Comparison of ENCODE assay signal across 19 cellular contexts in genomic region chr13:109301711-109302110, GRCh38.
"Had no signal": no experiment of that assay in that cellular context is flagged by ENCODE, and none has a peak within 500 bp of the region (broad histone marks: within the 10 kb centered on the region; RNA-seq: fewer than 3 reads in every experiment).

No MANE protein-coding gene starts in this region.

- H3K27me3 ChIP-seq: body of pancreas, cardiac muscle cell, transverse colon, uterus had no signal

- H3K4me3 Mint-ChIP-seq: activated CD4-positive, alpha-beta memory T cell treated with anti-CD3 and anti-CD28 coated beads, Interleukin-2, amount 10 ng/mL, durations not matched to agents 7 days and 5 days; activated CD4-positive, alpha-beta T cell treated with anti-CD3 and anti-CD28 coated beads, Interleukin-2, amount 10 ng/mL, durations not matched to agents 24 days and 14 days; activated naive CD4-positive, alpha-beta T cell treated with anti-CD3 and anti-CD28 coated beads, Interleukin-2, amount 50 U/mL, for 24 hours; natural killer cell; stimulated activated effector memory CD8-positive, alpha-beta T cell treated with anti-CD3 and anti-CD28 coated beads, Interleukin-12 subunit alpha, Interleukin-12 subunit beta, amount 100 ng/mL, for 72 hours had no signal

- H3K9me3 ChIP-seq: body of pancreas, left ventricle myocardium inferior, transverse colon, uterus had no signal

- H3K27me3 Mint-ChIP-seq: activated CD4-positive, alpha-beta memory T cell treated with anti-CD3 and anti-CD28 coated beads, Interleukin-2, amount 10 ng/mL, durations not matched to agents 7 days and 5 days; activated CD4-positive, alpha-beta T cell treated with anti-CD3 and anti-CD28 coated beads, Interleukin-2, amount 10 ng/mL, durations not matched to agents 24 days and 14 days had no signal

- H3K9me3 Mint-ChIP-seq: activated CD4-positive, alpha-beta memory T cell treated with anti-CD3 and anti-CD28 coated beads, Interleukin-2, amount 10 ng/mL, durations not matched to agents 7 days and 5 days; activated CD4-positive, alpha-beta T cell treated with anti-CD3 and anti-CD28 coated beads, Interleukin-2, amount 10 ng/mL, durations not matched to agents 24 days and 14 days; activated naive CD4-positive, alpha-beta T cell treated with anti-CD3 and anti-CD28 coated beads, Interleukin-2, amount 50 U/mL, for 24 hours; natural killer cell; stimulated activated effector memory CD8-positive, alpha-beta T cell treated with anti-CD3 and anti-CD28 coated beads, Interleukin-12 subunit alpha, Interleukin-12 subunit beta, amount 100 ng/mL, for 72 hours had no signal

- ATAC-seq: body of pancreas; esophagus mucosa; natural killer cell; sciatic nerve; stimulated activated effector memory CD8-positive, alpha-beta T cell treated with anti-CD3 and anti-CD28 coated beads, Interleukin-12 subunit alpha, Interleukin-12 subunit beta, amount 100 ng/mL, for 72 hours had no signal

- H3K4me3 ChIP-seq: body of pancreas, cardiac muscle cell, left ventricle myocardium inferior, transverse colon, uterus had no signal

- DNase-seq: activated CD4-positive, alpha-beta memory T cell treated with anti-CD3 and anti-CD28 coated beads, Interleukin-2, amount 10 ng/mL, durations not matched to agents 7 days and 5 days; activated CD4-positive, alpha-beta T cell treated with anti-CD3 and anti-CD28 coated beads, Interleukin-2, amount 10 ng/mL, durations not matched to agents 24 days and 14 days; activated gamma-delta T cell; body of pancreas; dermis blood vessel endothelial cell; effector CD8-positive, alpha-beta T cell; hypothalamus; left ventricle myocardium inferior; midbrain; natural killer cell; small intestine; stimulated activated CD4-positive, alpha-beta T cell treated with anti-CD3 and anti-CD28 coated beads, Interleukin-2, amount 100 ng/mL, for 24 hours; transverse colon; uterus had no signal

- H3K4me1 Mint-ChIP-seq: activated CD4-positive, alpha-beta memory T cell treated with anti-CD3 and anti-CD28 coated beads, Interleukin-2, amount 10 ng/mL, durations not matched to agents 7 days and 5 days; activated CD4-positive, alpha-beta T cell treated with anti-CD3 and anti-CD28 coated beads, Interleukin-2, amount 10 ng/mL, durations not matched to agents 24 days and 14 days; activated naive CD4-positive, alpha-beta T cell treated with anti-CD3 and anti-CD28 coated beads, Interleukin-2, amount 50 U/mL, for 24 hours; natural killer cell; stimulated activated effector memory CD8-positive, alpha-beta T cell treated with anti-CD3 and anti-CD28 coated beads, Interleukin-12 subunit alpha, Interleukin-12 subunit beta, amount 100 ng/mL, for 72 hours had no signal

- H3K36me3 Mint-ChIP-seq: activated naive CD4-positive, alpha-beta T cell treated with anti-CD3 and anti-CD28 coated beads, Interleukin-2, amount 50 U/mL, for 24 hours; natural killer cell; stimulated activated effector memory CD8-positive, alpha-beta T cell treated with anti-CD3 and anti-CD28 coated beads, Interleukin-12 subunit alpha, Interleukin-12 subunit beta, amount 100 ng/mL, for 72 hours had no signal

- H3K27ac ChIP-seq: body of pancreas, cardiac muscle cell, left ventricle myocardium inferior, transverse colon, uterus had no signal

- H3K36me3 ChIP-seq: cardiac muscle cell, left ventricle myocardium inferior, transverse colon, uterus had no signal

- H3K27ac Mint-ChIP-seq: activated CD4-positive, alpha-beta memory T cell treated with anti-CD3 and anti-CD28 coated beads, Interleukin-2, amount 10 ng/mL, durations not matched to agents 7 days and 5 days; activated CD4-positive, alpha-beta T cell treated with anti-CD3 and anti-CD28 coated beads, Interleukin-2, amount 10 ng/mL, durations not matched to agents 24 days and 14 days; activated naive CD4-positive, alpha-beta T cell treated with anti-CD3 and anti-CD28 coated beads, Interleukin-2, amount 50 U/mL, for 24 hours; natural killer cell; stimulated activated effector memory CD8-positive, alpha-beta T cell treated with anti-CD3 and anti-CD28 coated beads, Interleukin-12 subunit alpha, Interleukin-12 subunit beta, amount 100 ng/mL, for 72 hours had no signal

- H3K4me1 ChIP-seq: body of pancreas, left ventricle myocardium inferior, transverse colon, uterus had no signal
